25 cellular contexts compared by ENCODE assay signal in genomic region chr2:13669607-13670006, GRCh38.
"Had no signal": no experiment of that assay in that cellular context is flagged by ENCODE, and none has a peak within 500 bp of the region (broad histone marks: within the 10 kb centered on the region; RNA-seq: fewer than 3 reads in every experiment).

No MANE protein-coding gene starts in this region.

- H3K27ac ChIP-seq: coronary artery, epithelial cell of prostate, esophagus muscularis mucosa, hepatocyte, left ventricle myocardium inferior, lower lobe of right lung, parathyroid adenoma, prostate gland, right lobe of liver, spleen, testis, tibial nerve, upper lobe of right lung, vagina had no signal

- H3K4me1 ChIP-seq: esophagus muscularis mucosa, left ventricle myocardium inferior, lower lobe of right lung, parathyroid adenoma, prostate gland, right lobe of liver, spleen, testis, tibial nerve, upper lobe of right lung, vagina had no signal

- H3K9me3 ChIP-seq: esophagus muscularis mucosa, lower lobe of right lung, prostate gland, right lobe of liver, testis, tibial nerve, upper lobe of right lung, vagina had no signal

- H3K36me3 ChIP-seq: esophagus muscularis mucosa, left ventricle myocardium inferior, lower lobe of right lung, prostate gland, right lobe of liver, spleen, tibial nerve, upper lobe of right lung, vagina had no signal

- H3K79me2 ChIP-seq: hepatocyte, parathyroid adenoma had no signal

- DNase-seq: effector CD4-positive, alpha-beta T cell; foreskin melanocyte; head of caudate nucleus; kidney; left cardiac atrium; left ventricle myocardium inferior; lower lobe of right lung; mesenchymal stem cell; naive B cell; right lobe of liver; spleen; stimulated activated CD4-positive, alpha-beta T cell treated with anti-CD3 and anti-CD28 coated beads, Interleukin-15, amount 100 ng/mL, for 24 hours; stimulated activated CD4-positive, alpha-beta T cell treated with anti-CD3 and anti-CD28 coated beads, Interleukin-1b, Interleukin-23, amount 100 ng/mL, for 48 hours; stimulated activated CD4-positive, alpha-beta T cell treated with anti-CD3 and anti-CD28 coated beads, Interleukin-4, amount 100 ng/mL, for 24 hours; stimulated activated naive CD8-positive, alpha-beta T cell treated with anti-CD3 and anti-CD28 coated beads, Interleukin-15, amount 100 ng/mL, for 72 hours; testis; upper lobe of right lung had no signal

- H3K9ac ChIP-seq: parathyroid adenoma had no signal

- H2AFZ ChIP-seq: hepatocyte, parathyroid adenoma had no signal

- H3K4me2 ChIP-seq: hepatocyte had no signal

- H3K27me3 ChIP-seq: esophagus muscularis mucosa, hepatocyte, right lobe of liver, spleen, testis, tibial nerve, upper lobe of right lung, vagina had no signal

- H3K4me3 ChIP-seq: coronary artery, esophagus muscularis mucosa, hepatocyte, left ventricle myocardium inferior, lower lobe of right lung, prostate gland, right lobe of liver, spleen, testis, tibial nerve, upper lobe of right lung, vagina had no signal
